Comparison of ENCODE assay signal across 9 cellular contexts in the genomic region with DNA sequence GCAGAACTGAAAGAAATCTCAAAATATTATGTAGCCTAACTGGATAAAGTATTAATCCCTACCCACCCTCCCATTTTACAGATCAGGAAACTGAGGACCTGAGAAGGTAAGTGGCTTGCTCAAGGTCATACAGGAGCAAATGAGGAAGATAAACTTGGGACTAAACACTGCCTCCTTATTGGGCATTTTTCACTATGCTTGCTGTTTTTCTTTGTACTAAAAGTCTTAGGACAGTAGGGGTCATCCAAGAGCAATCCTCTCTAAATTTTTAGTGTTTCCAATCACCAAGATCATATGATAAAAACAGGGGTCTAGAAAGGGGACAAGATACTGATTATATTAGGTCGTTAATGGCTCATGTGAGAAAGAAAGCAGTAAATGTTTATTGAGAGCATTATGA.
DNase-seq lines count a peak whose midpoint lies in the region; ATAC-seq and TF ChIP-seq lines count a peak whose summit lies in the region.
"Had no signal": no experiment of that assay in that cellular context is flagged by ENCODE, and none has a peak within 500 bp of the region (broad histone marks: within the 10 kb centered on the region; RNA-seq: fewer than 3 reads in every experiment).

No MANE protein-coding gene starts in this region.

- H3K4me1 Mint-ChIP-seq in stimulated activated naive B cell treated with anti-CD40 and anti-IgM and Interleukin-4, amounts not matched to agents 10 μg/mL and 1 μg/mL and 100 μg/mL, for 72 hours = peaks cover 0 to 8% of the 10 kb centered on the region in 2 donors

- POLR2A ChIA-PET in AG04450 (lab: Yijun Ruan, JAX) = no interaction called here

- H3K4me3 Mint-ChIP-seq in stimulated activated naive B cell treated with anti-CD40 and anti-IgM and Interleukin-4, amounts not matched to agents 10 μg/mL and 1 μg/mL and 100 μg/mL, for 72 hours = no peak overlapping the region
- H3K4me3 Mint-ChIP-seq: stimulated activated naive CD8-positive, alpha-beta T cell treated with anti-CD3 and anti-CD28 coated beads, Interleukin-15, Interleukin-2, amounts not matched to agents 100 ng/mL and 50 ng/mL, for 24 hours had no signal

- H3K9me3 ChIP-seq in AG04450 (ENCODE audit: control insufficient read depth, insufficient read depth, low read length) = no peaks in the 10 kb centered on the region

- TF ChIP-seq CTCF in AG04450 (IDR thresholded peaks at IDR 0.05; ENCODE audit: low read depth, low read length) = peak; percentile 57

- H3K27me3 ChIP-seq in AG04450 (ENCODE audit: control insufficient read depth, insufficient read depth, low read length) = no peaks in the 10 kb centered on the region

- peak; percentile 43 for ATAC-seq in GM18867 (IDR thresholded peaks at IDR 0.05; ENCODE audit: unreplicated experiment)
- ATAC-seq in activated naive CD4-positive, alpha-beta T cell treated with anti-CD3 and anti-CD28 coated beads, Interleukin-2, amount 50 U/mL, for 72 hours = no peak
- no peak for ATAC-seq in stimulated activated naive B cell treated with anti-CD40 and anti-IgM and Interleukin-4, amounts not matched to agents 10 μg/mL and 1 μg/mL and 100 μg/mL, for 72 hours (replicated peaks)

- H3K27ac ChIP-seq in AG04450 (ENCODE audit: low read depth, low read length) = no peak overlapping the region

- no peak overlapping the region for H3K4me3 ChIP-seq in AG04450 (ENCODE audit: low read depth, low read length)

- no peaks in the 10 kb centered on the region for H3K9me3 Mint-ChIP-seq in activated naive CD4-positive, alpha-beta T cell treated with anti-CD3 and anti-CD28 coated beads, Interleukin-2, amount 50 U/mL, for 72 hours
- no peaks in the 10 kb centered on the region for H3K9me3 Mint-ChIP-seq in stimulated activated naive B cell treated with anti-CD40 and anti-IgM and Interleukin-4, amounts not matched to agents 10 μg/mL and 1 μg/mL and 100 μg/mL, for 72 hours
- H3K9me3 Mint-ChIP-seq: stimulated activated naive CD8-positive, alpha-beta T cell treated with anti-CD3 and anti-CD28 coated beads, Interleukin-15, Interleukin-2, amounts not matched to agents 100 ng/mL and 50 ng/mL, for 24 hours had no signal

- no peaks in the 10 kb centered on the region for H3K36me3 Mint-ChIP-seq in activated naive CD4-positive, alpha-beta T cell treated with anti-CD3 and anti-CD28 coated beads, Interleukin-2, amount 50 U/mL, for 72 hours
- no peaks in the 10 kb centered on the region for H3K36me3 Mint-ChIP-seq in stimulated activated naive B cell treated with anti-CD40 and anti-IgM and Interleukin-4, amounts not matched to agents 10 μg/mL and 1 μg/mL and 100 μg/mL, for 72 hours

- no peak for DNase-seq in AG04450 (ENCODE audit: low read depth, low spot score)
- DNase-seq in OCI-M1 (lab: John Stamatoyannopoulos, UW) = peak; percentile 28
- peak; percentile 5 for DNase-seq in fibroblast of the conjunctiva (ENCODE audit: low read depth)
- no peak for DNase-seq in central memory CD4-positive, alpha-beta T cell
- no peak for DNase-seq in activated naive CD4-positive, alpha-beta T cell treated with anti-CD3 and anti-CD28 coated beads, Interleukin-2, amount 50 U/mL, for 72 hours (ENCODE audit: low spot score in 2 of 2)
- DNase-seq in stimulated activated CD4-positive, alpha-beta T cell treated with anti-CD3 and anti-CD28 coated beads, Interleukin-1b, Interleukin-23, amount 100 ng/mL, for 48 hours = no peak
- no peak for DNase-seq in stimulated activated naive B cell treated with anti-CD40 and anti-IgM and Interleukin-4, amounts not matched to agents 10 μg/mL and 1 μg/mL and 100 μg/mL, for 72 hours

- CTCF ChIA-PET in AG04450 (lab: Charles Lee) = no interaction called here

- no peak overlapping the region for H3K27ac Mint-ChIP-seq in activated naive CD4-positive, alpha-beta T cell treated with anti-CD3 and anti-CD28 coated beads, Interleukin-2, amount 50 U/mL, for 72 hours
- no peak overlapping the region for H3K27ac Mint-ChIP-seq in stimulated activated naive B cell treated with anti-CD40 and anti-IgM and Interleukin-4, amounts not matched to agents 10 μg/mL and 1 μg/mL and 100 μg/mL, for 72 hours
- H3K27ac Mint-ChIP-seq: stimulated activated naive CD8-positive, alpha-beta T cell treated with anti-CD3 and anti-CD28 coated beads, Interleukin-15, Interleukin-2, amounts not matched to agents 100 ng/mL and 50 ng/mL, for 24 hours had no signal

- no peaks in the 10 kb centered on the region for H3K27me3 Mint-ChIP-seq in stimulated activated naive B cell treated with anti-CD40 and anti-IgM and Interleukin-4, amounts not matched to agents 10 μg/mL and 1 μg/mL and 100 μg/mL, for 72 hours
- H3K27me3 Mint-ChIP-seq: stimulated activated naive CD8-positive, alpha-beta T cell treated with anti-CD3 and anti-CD28 coated beads, Interleukin-15, Interleukin-2, amounts not matched to agents 100 ng/mL and 50 ng/mL, for 24 hours had no signal

Comparison
In these comparisons a context has a peak if more than half of its experiments do, and no peak if none do; other contexts are left out.
1. DNase-seq: peak in OCI-M1 (single experiment) and fibroblast of the conjunctiva (single experiment); none in AG04450 (single experiment), central memory CD4-positive, alpha-beta T cell (single experiment), activated naive CD4-positive, alpha-beta T cell treated with anti-CD3 and anti-CD28 coated beads, Interleukin-2, amount 50 U/mL, for 72 hours (0 of 2), stimulated activated CD4-positive, alpha-beta T cell treated with anti-CD3 and anti-CD28 coated beads, Interleukin-1b, Interleukin-23, amount 100 ng/mL, for 48 hours (single experiment) and stimulated activated naive B cell treated with anti-CD40 and anti-IgM and Interleukin-4, amounts not matched to agents 10 μg/mL and 1 μg/mL and 100 μg/mL, for 72 hours (single experiment).